In genomic region chr11:65576867-65577755, GRCh38 we compare ENCODE assay signal across 8 cellular contexts. TPM values are rescaled to one million over a fixed set of nuclear protein-coding genes. Genes with fewer than 3 reads are reported as not detected.
DNase-seq lines count a peak whose midpoint lies in the region; ATAC-seq and TF ChIP-seq lines count a peak whose summit lies in the region.

No MANE protein-coding gene starts in this region.

- no TSS peak for BruUV-seq in Panc1 (replicated peaks; lab: Mats Ljungman, UMichigan)

- CTCF ChIA-PET in Panc1 (lab: Charles Lee): interaction anchor here (2.2 kb wide), 1 partner anchor 17 kb away, joined by 7 read pairs; no protein-coding TSS in a partner anchor

- ATAC-seq in Panc1 (peak; percentile 67), HG02798 (IDR thresholded peaks at IDR 0.05; ENCODE audit: poor library complexity, unreplicated experiment) (no peak)

- H3K4me3 ChIP-seq in Panc1 (ENCODE audit: low read depth in 2 of 2, low read length in 2 of 2): peak overlapping the region; percentile 80 to 93
- H3K4me3 ChIP-seq in breast epithelium: peak overlapping the region; percentile 60 to 91 (median 75)
- H3K4me3 ChIP-seq in liver (ENCODE audit: low read depth in 1 of 3, low read length in 3 of 3): peak overlapping the region in 1 of 3 donors; percentile 66

- in situ Hi-C loops in Panc1 (cut with HindIII; ENCODE audit: low pct_unique_long_range_greater_than_20kb, low sequenced_read_pairs): no loop called here

- H3K4me1 ChIP-seq in Panc1 (ENCODE audit: control insufficient read depth, insufficient read depth, low read length) (peaks cover 39% of the 10 kb centered on the region), breast epithelium (peaks cover 24 to 26% of the 10 kb centered on the region in 2 donors), liver (ENCODE audit: control insufficient read depth in 4 of 4, insufficient read depth in 4 of 4, low read length in 3 of 4) (peaks cover 17 to 44% (median 32%) of the 10 kb centered on the region in 4 donors)

- no peak for TF ChIP-seq POLR2A in breast epithelium (IDR thresholded peaks at IDR 0.05)

- POLR2A ChIA-PET in Panc1 (lab: Charles Lee): no interaction called here

- peak; percentile 65 for DNase-seq in activated CD4-positive, alpha-beta T cell treated with anti-CD3 and anti-CD28 coated beads for 48 hours
- DNase-seq in activated CD4-positive, alpha-beta T cell treated with anti-CD3 and anti-CD28 coated beads, Interleukin-2, amount 50 U/mL, for 4 hours: no peak
- DNase-seq in Panc1 (ENCODE audit: low read depth, low spot score): peak; percentile 71
- DNase-seq in breast epithelium (ENCODE audit: low spot score in 2 of 2): no peak
- no peak for DNase-seq in cortex of kidney (lab: John Stamatoyannopoulos, UW)

- TF ChIP-seq CTCF in Panc1 (IDR thresholded peaks at IDR 0.05): no peak
- TF ChIP-seq CTCF in breast epithelium (IDR thresholded peaks at IDR 0.05): no peak
- TF ChIP-seq CTCF in liver (IDR thresholded peaks at IDR 0.05; ENCODE audit: low read depth, low read length, missing input control): no peak

- no peak for TF ChIP-seq RAD21 in liver (IDR thresholded peaks at IDR 0.05)

- H3K27me3 ChIP-seq in Panc1 (ENCODE audit: control insufficient read depth, insufficient read depth, low read length) (no peaks in the 10 kb centered on the region), breast epithelium (no peaks in the 10 kb centered on the region), liver (ENCODE audit: control insufficient read depth in 4 of 4, insufficient read depth in 4 of 4, low read length in 3 of 4) (no peaks in the 10 kb centered on the region)

- intact Hi-C loops in Panc1 (cut with micrococcal nuclease; ENCODE audit: unreplicated experiment) (loop anchor here (2.0 kb wide), 1 partner anchor 38 kb away; the partner anchor contains the start of genes MAP3K11 and PCNX3), breast epithelium (cut with DNase I; ENCODE audit: low total_unique reads) (loop anchor here (5.0 kb wide), 1 partner anchor 35 kb away; the partner anchor contains the start of gene MAP3K11)

- H3K9me3 ChIP-seq in Panc1 (ENCODE audit: control insufficient read depth, insufficient read depth, low read depth, low read length) (no peaks in the 10 kb centered on the region), breast epithelium (no peaks in the 10 kb centered on the region), liver (ENCODE audit: control insufficient read depth in 4 of 4, low read length in 3 of 4) (no peaks in the 10 kb centered on the region)

- peak overlapping the region; percentile 3 to 33 for H3K9ac ChIP-seq in liver (ENCODE audit: low read depth in 1 of 2, low read length in 2 of 2)

- H3K27ac ChIP-seq in Panc1 (ENCODE audit: low read length): peak overlapping the region; percentile 94
- H3K27ac ChIP-seq in breast epithelium: peak overlapping the region; percentile 96 to 97
- peak overlapping the region; percentile 9 to 76 for H3K27ac ChIP-seq in liver (ENCODE audit: low read depth in 1 of 2, low read length in 2 of 2)
- H3K27ac ChIP-seq in temporal lobe (ENCODE audit: low read depth, low read length): peak overlapping the region; percentile 56

- WGBS in liver: 54% methylated on average over 18 of the region's 18 CpGs

- no peaks in the 10 kb centered on the region; the same call in 1 of the 2 replicates for H3K36me3 ChIP-seq in Panc1 (ENCODE audit: control insufficient read depth, insufficient read depth, low read length)
- no peaks in the 10 kb centered on the region for H3K36me3 ChIP-seq in breast epithelium
- peaks cover 0 to 7% (median 1%) of the 10 kb centered on the region in 4 donors for H3K36me3 ChIP-seq in liver (ENCODE audit: control insufficient read depth in 4 of 4, insufficient read depth in 3 of 4, low read depth in 1 of 4, low read length in 3 of 4)

TF ChIP-seq in liver, 16 proteins besides CTCF, POLR2A, EP300 and RAD21:
- TF ChIP-seq FOXA1 (IDR thresholded peaks at IDR 0.05) (no peak), RXRA (IDR thresholded peaks at IDR 0.05) (peak in 1 of 2 donors; percentile 19), TAF1 (conservative IDR thresholded peaks at IDR 0.05) (no peak), GABPA (IDR thresholded peaks at IDR 0.05 in 1 of 2, conservative IDR thresholded peaks at IDR 0.05 in 1 of 2) (peak in 1 of 2 donors; percentile 43), HNF4A (conservative IDR thresholded peaks at IDR 0.05) (peak; percentile 16 to 52), SP1 (IDR thresholded peaks at IDR 0.05) (peak; percentile 15), MAX (IDR thresholded peaks at IDR 0.05) (no peak), NR2F2 (IDR thresholded peaks at IDR 0.05) (peak; percentile 39), YY1 (IDR thresholded peaks at IDR 0.05) (no peak), JUND (IDR thresholded peaks at IDR 0.05) (no peak), FOXA2 (IDR thresholded peaks at IDR 0.05) (no peak), EGR1 (IDR thresholded peaks at IDR 0.05; ENCODE audit: low read depth in 2 of 2) (no peak), REST (IDR thresholded peaks at IDR 0.05) (no peak), HNF4G (IDR thresholded peaks at IDR 0.05) (no peak)
TF ChIP-seq in liver: peak in this region for 5.

RNA-seq across cellular contexts. Expression of gene EHBP1L1, which starts 1.3 kb away (rescaled TPM):
- total RNA-seq in Panc1 (2021; ENCODE audit: unreplicated experiment) (108 TPM), breast epithelium (10 to 100 TPM; 28.0 to 68.8 (median 33.4) TPM), liver (100 to 1,000 TPM in 1 of 2 donors, 10 to 100 TPM in 1; 13.6 to 120 TPM), temporal lobe (14.0 TPM)
- polyA plus RNA-seq in Panc1 (2012; ENCODE audit: insufficient read length): 109 TPM
- polyA plus RNA-seq in liver: 1 to 10 TPM; 1.1 to 6.5 TPM

RNA-seq across cellular contexts. Expression of gene FAM89B, which starts 4.8 kb away (rescaled TPM):
- total RNA-seq in Panc1 (2021; ENCODE audit: unreplicated experiment) (102 TPM), breast epithelium (10 to 100 TPM; 37.4 to 51.4 (median 40.8) TPM), liver (10 to 100 TPM in 1 of 2 donors, 1 to 10 TPM in 1; 4.7 to 16.7 TPM), temporal lobe (21.9 TPM)
- 151 TPM for polyA plus RNA-seq in Panc1 (2012; ENCODE audit: insufficient read length)
- polyA plus RNA-seq in liver: 10 to 100 TPM in 1 of 2 donors, 1 to 10 TPM in 1; 7.7 to 11.4 TPM

RNA-seq across cellular contexts. Expression of gene ZNRD2, which starts 6.8 kb away (rescaled TPM):
- 61.2 TPM for total RNA-seq in Panc1 (2021; ENCODE audit: unreplicated experiment)
- polyA plus RNA-seq in Panc1 (2012; ENCODE audit: insufficient read length): 138 TPM
- 10 to 100 TPM; 48.9 to 60.0 (median 59.4) TPM for total RNA-seq in breast epithelium
- total RNA-seq in liver: 10 to 100 TPM; 18.2 to 22.7 TPM
- polyA plus RNA-seq in liver: 10 to 100 TPM; 33.3 to 39.5 TPM
- 20.7 TPM for total RNA-seq in temporal lobe

RNA-seq across cellular contexts. Expression of gene KCNK7, which starts 18.5 kb away (rescaled TPM):
- 0.69 TPM for total RNA-seq in Panc1 (2021; ENCODE audit: unreplicated experiment)
- polyA plus RNA-seq in Panc1 (2012; ENCODE audit: insufficient read length): 0.63 TPM
- 1 to 10 TPM in 1 of 3 donors, under 1 TPM in 2; 0.33 to 2.2 (median 0.80) TPM for total RNA-seq in breast epithelium
- total RNA-seq in liver: under 1 TPM; 0.14 to 0.17 TPM
- polyA plus RNA-seq in liver: under 1 TPM; 0.32 TPM
- total RNA-seq in temporal lobe: not detected

RNA-seq across cellular contexts. Expression of gene LTBP3, which starts 19.0 kb away (rescaled TPM):
- total RNA-seq in Panc1 (2021; ENCODE audit: unreplicated experiment): 133 TPM
- 275 TPM for polyA plus RNA-seq in Panc1 (2012; ENCODE audit: insufficient read length)
- total RNA-seq in breast epithelium: 10 to 100 TPM; 63.0 to 98.9 (median 95.7) TPM
- 10 to 100 TPM; 16.0 to 17.9 TPM for total RNA-seq in liver
- 10 to 100 TPM in 1 of 2 donors, 1 to 10 TPM in 1; 8.8 to 46.2 TPM for polyA plus RNA-seq in liver
- total RNA-seq in temporal lobe: 38.6 TPM

Comparison
In these comparisons a context has a peak if more than half of its experiments do, and no peak if none do; other contexts are left out.
1. DNase-seq: peak in activated CD4-positive, alpha-beta T cell treated with anti-CD3 and anti-CD28 coated beads for 48 hours (single experiment) and Panc1 (single experiment); none in activated CD4-positive, alpha-beta T cell treated with anti-CD3 and anti-CD28 coated beads, Interleukin-2, amount 50 U/mL, for 4 hours (0 of 2), breast epithelium (0 of 2) and cortex of kidney (single experiment).
2. H3K27ac ChIP-seq: peak in every context shown above with its lines; median percentile 96 in breast epithelium; 94 in Panc1; 56 in temporal lobe; 42 in liver.